In genomic region chr6:43645613-43645964, GRCh38 we compare ENCODE assay signal across 9 cellular contexts. TPM values are rescaled to one million over a fixed set of nuclear protein-coding genes. Genes with fewer than 3 reads are reported as not detected.
DNase-seq lines count a peak whose midpoint lies in the region; ATAC-seq and TF ChIP-seq lines count a peak whose summit lies in the region.
"Had no signal": no experiment of that assay in that cellular context is flagged by ENCODE, and none has a peak within 500 bp of the region (broad histone marks: within the 10 kb centered on the region; RNA-seq: fewer than 3 reads in every experiment).

No MANE protein-coding gene starts in this region.

- H3K4me1 ChIP-seq in muscle layer of colon (ENCODE audit: insufficient read depth, low read length) (no peaks in the 10 kb centered on the region), uterus (peaks cover 0 to 4% of the 10 kb centered on the region in 2 donors)

- H3K36me3 ChIP-seq in muscle layer of colon (ENCODE audit: insufficient read depth, low read length) (peaks cover 14% of the 10 kb centered on the region), uterus (no peaks in the 10 kb centered on the region)

- peaks cover 16% of the 10 kb centered on the region for H3K4me1 Mint-ChIP-seq in activated naive CD4-positive, alpha-beta T cell treated with anti-CD3 and anti-CD28 coated beads, Interleukin-2, amount 10 ng/mL, durations not matched to agents 7 days and 5 days
- H3K4me1 Mint-ChIP-seq in dendritic cell treated with granulocyte-macrophage colony-stimulating factor and Interleukin-4, amounts not matched to agents 40 ng/mL and 50 ng/mL, for 4 days (ENCODE audit: low read depth): peaks cover 23% of the 10 kb centered on the region

- no peak overlapping the region for H3K9ac ChIP-seq in muscle layer of colon (ENCODE audit: low read length)

- ATAC-seq in HG03159 (IDR thresholded peaks at IDR 0.05; ENCODE audit: unreplicated experiment) (no peak), GM21528 (IDR thresholded peaks at IDR 0.05; ENCODE audit: low FRiP score, unreplicated experiment) (no peak)

- no peak for DNase-seq in activated naive CD4-positive, alpha-beta T cell treated with anti-CD3 and anti-CD28 coated beads, Interleukin-2, amount 10 ng/mL, durations not matched to agents 7 days and 5 days
- DNase-seq in activated naive CD4-positive, alpha-beta T cell treated with Interleukin-2 at 50 U/mL for 16 hours: no peak
- no peak for DNase-seq in uterus
- no peak for DNase-seq in globus pallidus (ENCODE audit: low spot score)
- DNase-seq: NCI-H1436 treated with DMSO at 0.1 percent for 48 hours had no signal

- H3K9me3 ChIP-seq in muscle layer of colon (ENCODE audit: low read length): no peaks in the 10 kb centered on the region
- H3K9me3 ChIP-seq in uterus: no peaks in the 10 kb centered on the region

- TF ChIP-seq CTCF in uterus (IDR thresholded peaks at IDR 0.05): no peak

- intact Hi-C loops in dendritic cell treated with granulocyte-macrophage colony-stimulating factor and Interleukin-4, amounts not matched to agents 40 ng/mL and 50 ng/mL, for 4 days (cut with micrococcal nuclease): no loop called here
- intact Hi-C loops in uterus (cut with DNase I; ENCODE audit: low total_unique reads): no loop called here

- H3K27me3 Mint-ChIP-seq in activated naive CD4-positive, alpha-beta T cell treated with anti-CD3 and anti-CD28 coated beads, Interleukin-2, amount 10 ng/mL, durations not matched to agents 7 days and 5 days: peaks cover 8% of the 10 kb centered on the region
- peaks cover 15% of the 10 kb centered on the region for H3K27me3 Mint-ChIP-seq in dendritic cell treated with granulocyte-macrophage colony-stimulating factor and Interleukin-4, amounts not matched to agents 40 ng/mL and 50 ng/mL, for 4 days

- H3K4me3 ChIP-seq in muscle layer of colon (ENCODE audit: low read depth in 1 of 2, low read length in 2 of 2) (peak overlapping the region; percentile 12 to 59), uterus (peak overlapping the region; percentile 45 to 50)

- H3K27ac ChIP-seq in muscle layer of colon (ENCODE audit: low read depth, low read length): no peak overlapping the region
- H3K27ac ChIP-seq in uterus: peak overlapping the region; percentile 26 to 81

- peak overlapping the region; percentile 50 for H3K27ac Mint-ChIP-seq in activated naive CD4-positive, alpha-beta T cell treated with anti-CD3 and anti-CD28 coated beads, Interleukin-2, amount 10 ng/mL, durations not matched to agents 7 days and 5 days
- no peak overlapping the region for H3K27ac Mint-ChIP-seq in dendritic cell treated with granulocyte-macrophage colony-stimulating factor and Interleukin-4, amounts not matched to agents 40 ng/mL and 50 ng/mL, for 4 days

- peak overlapping the region; percentile 65 for H3K4me3 Mint-ChIP-seq in activated naive CD4-positive, alpha-beta T cell treated with anti-CD3 and anti-CD28 coated beads, Interleukin-2, amount 10 ng/mL, durations not matched to agents 7 days and 5 days
- H3K4me3 Mint-ChIP-seq in dendritic cell treated with granulocyte-macrophage colony-stimulating factor and Interleukin-4, amounts not matched to agents 40 ng/mL and 50 ng/mL, for 4 days: peak overlapping the region; percentile 74

- no peak for TF ChIP-seq POLR2A in uterus (IDR thresholded peaks at IDR 0.05)

- CTCF ChIA-PET in activated naive CD4-positive, alpha-beta T cell treated with anti-CD3 and anti-CD28 coated beads, Interleukin-2, amount 10 ng/mL, durations not matched to agents 7 days and 5 days (lab: Charles Lee): interaction anchor here (1.0 to 2.8 kb wide), 4 partner anchors 8 to 434 kb away, joined by 3 to 12 read pairs (median 4); no protein-coding TSS in a partner anchor

- no peaks in the 10 kb centered on the region for H3K9me3 Mint-ChIP-seq in activated naive CD4-positive, alpha-beta T cell treated with anti-CD3 and anti-CD28 coated beads, Interleukin-2, amount 10 ng/mL, durations not matched to agents 7 days and 5 days
- H3K9me3 Mint-ChIP-seq in dendritic cell treated with granulocyte-macrophage colony-stimulating factor and Interleukin-4, amounts not matched to agents 40 ng/mL and 50 ng/mL, for 4 days: no peaks in the 10 kb centered on the region

- H3K27me3 ChIP-seq in muscle layer of colon (ENCODE audit: control insufficient read depth in 1 of 2, insufficient read depth in 2 of 2, low read length in 2 of 2) (no peaks in the 10 kb centered on the region), uterus (no peaks in the 10 kb centered on the region)

- peaks cover 15% of the 10 kb centered on the region for H3K36me3 Mint-ChIP-seq in activated naive CD4-positive, alpha-beta T cell treated with anti-CD3 and anti-CD28 coated beads, Interleukin-2, amount 10 ng/mL, durations not matched to agents 7 days and 5 days
- H3K36me3 Mint-ChIP-seq in dendritic cell treated with granulocyte-macrophage colony-stimulating factor and Interleukin-4, amounts not matched to agents 40 ng/mL and 50 ng/mL, for 4 days (ENCODE audit: low read depth): peaks cover 13% of the 10 kb centered on the region

RNA-seq across cellular contexts. Expression of gene RSPH9, which starts 0.8 kb away (rescaled TPM):
- total RNA-seq in uterus: 1 to 10 TPM in 2 of 4 donors, not detected in 2; 1.9 to 2.0 TPM

RNA-seq across cellular contexts. Expression of gene MAD2L1BP, which starts 9.9 kb away (rescaled TPM):
- 10 to 100 TPM; 12.3 to 44.3 (median 17.7) TPM for total RNA-seq in uterus

RNA-seq across cellular contexts. Expression of gene GTPBP2, which starts 16.5 kb away (rescaled TPM):
- total RNA-seq in uterus: 10 to 100 TPM; 17.9 to 67.6 (median 40.2) TPM

RNA-seq across cellular contexts. Expression of gene MRPS18A, which starts 42.0 kb away (rescaled TPM):
- 10 to 100 TPM; 23.1 to 87.4 (median 36.4) TPM for total RNA-seq in uterus
